Comparison of ENCODE assay signal across 23 cellular contexts in the genomic region with DNA sequence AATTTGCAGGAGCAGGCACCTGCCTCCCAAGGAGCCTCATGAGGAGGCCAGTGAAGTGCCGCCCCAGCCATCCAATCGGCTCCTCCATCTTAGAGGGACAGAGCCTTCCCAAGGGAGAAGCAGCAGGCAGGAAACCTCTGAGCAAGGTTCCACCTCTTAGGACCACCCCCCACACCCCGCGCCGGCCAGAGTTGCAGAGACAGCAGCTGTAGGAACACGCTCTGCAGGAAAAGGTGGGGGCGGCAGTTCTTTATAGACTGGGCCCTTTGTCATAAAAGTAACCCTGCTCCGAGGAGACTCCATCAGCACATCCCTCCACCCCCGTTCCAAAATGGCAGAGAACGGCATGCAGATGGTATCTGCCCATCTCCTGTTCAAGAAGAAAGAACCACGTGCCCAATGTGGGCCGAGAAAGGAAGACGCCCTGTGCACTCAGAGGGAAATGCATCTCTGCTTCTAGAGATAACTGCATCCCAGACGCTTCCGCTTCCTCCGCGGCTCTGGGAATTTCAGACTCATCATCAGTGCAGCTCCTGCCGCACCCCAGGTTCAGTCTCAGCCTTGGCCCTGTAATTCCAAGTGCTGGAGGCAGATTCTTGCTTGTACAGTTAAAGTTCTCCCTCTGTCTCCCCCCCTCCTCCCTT.
"Had no signal": no experiment of that assay in that cellular context is flagged by ENCODE, and none has a peak within 500 bp of the region (broad histone marks: within the 10 kb centered on the region; RNA-seq: fewer than 3 reads in every experiment).

No MANE protein-coding gene starts in this region.

- H3K27ac ChIP-seq: adrenal gland, ascending aorta, cardiac muscle cell, foreskin keratinocyte, skin epidermis, thyroid gland, upper lobe of left lung, vagina had no signal

- DNase-seq: activated CD4-positive, alpha-beta T cell treated with anti-CD3 and anti-CD28 coated beads for 1 hour; activated CD4-positive, alpha-beta T cell treated with anti-CD3 and anti-CD28 coated beads, Interleukin-2, amount 50 U/mL, for 1 hour; activated effector memory CD4-positive, alpha-beta T cell treated with Interleukin-2 at 50 U/mL for 16 hours; activated naive CD4-positive, alpha-beta T cell treated with Interleukin-2 at 50 U/mL for 16 hours; activated naive CD8-positive, alpha-beta T cell treated with anti-CD3 and anti-CD28 coated beads for 36 hours; activated T-cell treated with anti-CD3 and anti-CD28 coated beads for 4 hours; adrenal gland; endodermal cell; foreskin keratinocyte; left ventricle myocardium superior; mucosa of descending colon; stimulated activated CD4-positive, alpha-beta T cell treated with anti-CD3 and anti-CD28 coated beads, Interleukin-12 subunit alpha, Interleukin-12 subunit beta, amount 100 ng/mL, for 4 hours; stimulated activated CD4-positive, alpha-beta T cell treated with anti-CD3 and anti-CD28 coated beads, Interleukin-4, amount 100 ng/mL, for 1 hour; stimulated activated naive CD8-positive, alpha-beta T cell treated with anti-CD3 and anti-CD28 coated beads, Interleukin-15, amount 100 ng/mL, for 72 hours; substantia nigra; T-cell; thyroid gland had no signal

- H3K4me3 ChIP-seq: adrenal gland, ascending aorta, cardiac muscle cell, mucosa of descending colon, skin epidermis, thyroid gland, upper lobe of left lung, vagina had no signal

- H3K27me3 ChIP-seq: adrenal gland, ascending aorta, cardiac muscle cell, foreskin keratinocyte, thyroid gland, upper lobe of left lung, vagina had no signal

- ATAC-seq: esophagus mucosa; foreskin keratinocyte; left ventricle myocardium superior; mucosa of descending colon; stimulated activated naive CD8-positive, alpha-beta T cell treated with anti-CD3 and anti-CD28 coated beads, Interleukin-15, amount 100 ng/mL, for 72 hours; T-cell had no signal
